Comparison of ENCODE assay signal across 23 cellular contexts in the genomic region with DNA sequence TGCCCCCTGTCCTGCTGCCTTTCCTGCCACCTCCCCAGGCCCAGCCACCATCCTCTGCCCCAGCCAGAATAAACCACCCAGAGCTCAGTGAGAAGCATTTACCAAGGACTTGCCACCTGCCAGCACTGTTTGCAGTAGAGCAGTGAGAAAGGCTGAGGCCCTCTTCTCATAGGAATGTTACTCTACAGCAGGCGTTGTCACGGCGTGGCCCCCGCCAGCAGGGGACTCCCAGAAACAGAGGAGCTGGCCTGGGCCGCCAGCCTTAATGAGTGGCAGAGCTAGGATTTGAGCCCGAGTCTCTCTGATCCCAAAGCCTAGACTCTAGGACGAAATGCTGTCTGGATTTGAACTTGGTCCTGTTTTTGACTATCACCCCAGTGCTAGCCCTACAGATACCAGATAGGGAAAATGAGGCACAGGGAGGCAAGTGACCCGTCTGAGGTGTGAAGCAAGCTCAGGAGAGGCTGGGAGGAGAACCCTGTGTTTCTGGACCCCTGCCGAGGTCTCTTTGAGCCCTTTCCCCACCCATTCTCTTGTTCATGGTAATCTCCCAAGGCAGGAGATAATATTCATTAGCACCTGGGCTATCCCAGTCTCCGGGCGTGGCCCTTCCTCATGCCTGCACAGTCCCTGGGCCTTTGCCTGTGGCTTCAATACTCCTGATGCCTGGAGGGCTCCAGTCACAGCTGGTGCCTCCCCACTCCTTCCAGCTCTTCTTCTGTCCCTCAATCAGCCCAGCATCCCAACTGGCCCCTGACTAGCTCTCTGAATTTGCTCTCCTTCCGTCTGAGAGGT. TPM values are rescaled to one million over a fixed set of nuclear protein-coding genes. Genes with fewer than 3 reads are reported as not detected.
A peak's percentile ranks its signal among the peaks of the same experiment; 100 is the strongest.
DNase-seq lines count a peak whose midpoint lies in the region; ATAC-seq, FAIRE-seq and TF ChIP-seq lines count a peak whose summit lies in the region.
"Had no signal": no experiment of that assay in that cellular context is flagged by ENCODE, and none has a peak within 500 bp of the region (broad histone marks: within the 10 kb centered on the region; RNA-seq: fewer than 3 reads in every experiment).

No MANE protein-coding gene starts in this region.

- intact Hi-C loops in kidney (cut with DNase I) = no loop called here
- intact Hi-C loops in Caco-2 (cut with micrococcal nuclease; ENCODE audit: unreplicated experiment) = no loop called here

- H3K27ac ChIP-seq in kidney (ENCODE audit: low read depth in 2 of 2, low read length in 2 of 2) = no peak overlapping the region
- peak overlapping the region; percentile 65 for H3K27ac ChIP-seq in temporal lobe (ENCODE audit: low read depth, low read length)
- H3K27ac ChIP-seq: 22Rv1, C4-2B, PC-9 had no signal

- H3K4me1 ChIP-seq in kidney (ENCODE audit: control insufficient read depth in 1 of 2, insufficient read depth in 1 of 2, low read depth in 1 of 2, low read length in 2 of 2) (no peaks in the 10 kb centered on the region), Caco-2 (no peaks in the 10 kb centered on the region)
- H3K4me1 ChIP-seq: breast epithelium had no signal

- peaks cover 32% of the 10 kb centered on the region for H3K4me1 Mint-ChIP-seq in activated CD4-positive, alpha-beta T cell treated with anti-CD3 and anti-CD28 coated beads, Interleukin-2, amount 10 ng/mL, durations not matched to agents 7 days and 5 days
- H3K4me1 Mint-ChIP-seq in activated T-helper 17 cell treated with anti-CD3 and anti-CD28 coated beads, Interleukin-2, amount 50 U/mL, for 72 hours = peaks cover 10% of the 10 kb centered on the region
- H3K4me1 Mint-ChIP-seq in Caco-2 (ENCODE audit: low read depth, unreplicated experiment) = no peaks in the 10 kb centered on the region
- H3K4me1 Mint-ChIP-seq: activated B cell treated with CpG ODN at 0.5 μM for 24 hours had no signal

- DNase-seq in activated CD4-positive, alpha-beta T cell treated with anti-CD3 and anti-CD28 coated beads, Interleukin-2, amount 10 ng/mL, durations not matched to agents 7 days and 5 days = no peak
- DNase-seq in activated CD4-positive, alpha-beta T cell treated with anti-CD3 and anti-CD28 coated beads, Interleukin-2, amount 50 U/mL, for 4 hours = no peak
- DNase-seq in kidney (peak; percentile 48), MG63 (no peak), Caco-2 (no peak)
- DNase-seq: activated B cell treated with CpG ODN at 0.5 μM for 24 hours; activated naive CD4-positive, alpha-beta T cell treated with Interleukin-2 at 50 U/mL for 16 hours; effector CD8-positive, alpha-beta T cell; NCI-H2081; NCI-H526 treated with DMSO at 0.1 percent for 48 hours; PC-9; stimulated activated CD4-positive, alpha-beta T cell treated with anti-CD3 and anti-CD28 coated beads, Interleukin-15, amount 100 ng/mL, for 24 hours had no signal

- H3K27me3 Mint-ChIP-seq in activated CD4-positive, alpha-beta T cell treated with anti-CD3 and anti-CD28 coated beads, Interleukin-2, amount 10 ng/mL, durations not matched to agents 7 days and 5 days = no peaks in the 10 kb centered on the region
- H3K27me3 Mint-ChIP-seq in activated T-helper 17 cell treated with anti-CD3 and anti-CD28 coated beads, Interleukin-2, amount 50 U/mL, for 72 hours = no peaks in the 10 kb centered on the region
- H3K27me3 Mint-ChIP-seq in Caco-2 (ENCODE audit: insufficient read depth, unreplicated experiment) = peaks cover 9% of the 10 kb centered on the region

- peak overlapping the region; percentile 63 for H3K27ac Mint-ChIP-seq in activated CD4-positive, alpha-beta T cell treated with anti-CD3 and anti-CD28 coated beads, Interleukin-2, amount 10 ng/mL, durations not matched to agents 7 days and 5 days
- H3K27ac Mint-ChIP-seq in activated T-helper 17 cell treated with anti-CD3 and anti-CD28 coated beads, Interleukin-2, amount 50 U/mL, for 72 hours = peak overlapping the region; percentile 85
- H3K27ac Mint-ChIP-seq in Caco-2 (ENCODE audit: unreplicated experiment) = no peak overlapping the region
- H3K27ac Mint-ChIP-seq: activated B cell treated with CpG ODN at 0.5 μM for 24 hours, progenitor cell of endocrine pancreas had no signal

- H3K4me3 Mint-ChIP-seq in activated CD4-positive, alpha-beta T cell treated with anti-CD3 and anti-CD28 coated beads, Interleukin-2, amount 10 ng/mL, durations not matched to agents 7 days and 5 days = no peak overlapping the region
- no peak overlapping the region for H3K4me3 Mint-ChIP-seq in activated T-helper 17 cell treated with anti-CD3 and anti-CD28 coated beads, Interleukin-2, amount 50 U/mL, for 72 hours
- no peak overlapping the region for H3K4me3 Mint-ChIP-seq in Caco-2 (ENCODE audit: unreplicated experiment)
- H3K4me3 Mint-ChIP-seq: activated B cell treated with CpG ODN at 0.5 μM for 24 hours had no signal

- ATAC-seq in activated T-helper 17 cell treated with anti-CD3 and anti-CD28 coated beads, Interleukin-2, amount 50 U/mL, for 72 hours (replicated peaks) = no peak
- ATAC-seq in HG03045 (IDR thresholded peaks at IDR 0.05; ENCODE audit: unreplicated experiment) = no peak

- CTCF ChIA-PET in activated CD4-positive, alpha-beta T cell treated with anti-CD3 and anti-CD28 coated beads, Interleukin-2, amount 10 ng/mL, durations not matched to agents 7 days and 5 days (lab: Charles Lee) = interaction anchor here (1.1 to 3.8 kb wide), 4 partner anchors 10 to 154 kb away, joined by 3 to 24 read pairs (median 4); no protein-coding TSS in a partner anchor
- CTCF ChIA-PET in Caco-2 (lab: Charles Lee) = interaction anchor here (0.9 to 1.4 kb wide), 2 partner anchors 12 to 30 kb away, joined by 3 to 6 read pairs; no protein-coding TSS in a partner anchor

- BruUV-seq in Caco-2 (replicated peaks; lab: Mats Ljungman, UMichigan) = no TSS peak

- no peaks in the 10 kb centered on the region for H3K9me3 ChIP-seq in kidney (ENCODE audit: control insufficient read depth in 1 of 2, low read length in 2 of 2)
- no peaks in the 10 kb centered on the region for H3K9me3 ChIP-seq in MG63
- no peaks in the 10 kb centered on the region for H3K9me3 ChIP-seq in Caco-2
- H3K9me3 ChIP-seq: breast epithelium had no signal

- peaks cover 25% of the 10 kb centered on the region for H3K36me3 Mint-ChIP-seq in activated CD4-positive, alpha-beta T cell treated with anti-CD3 and anti-CD28 coated beads, Interleukin-2, amount 10 ng/mL, durations not matched to agents 7 days and 5 days (ENCODE audit: low read depth)
- peaks cover 7% of the 10 kb centered on the region for H3K36me3 Mint-ChIP-seq in activated T-helper 17 cell treated with anti-CD3 and anti-CD28 coated beads, Interleukin-2, amount 50 U/mL, for 72 hours (ENCODE audit: low read depth)
- H3K36me3 Mint-ChIP-seq in Caco-2 (ENCODE audit: insufficient read depth, unreplicated experiment) = no peaks in the 10 kb centered on the region

- H3K27me3 ChIP-seq in MG63 = peaks cover 6% of the 10 kb centered on the region; the same call in 1 of the 2 replicates
- no peaks in the 10 kb centered on the region; the same call in 1 of the 2 replicates for H3K27me3 ChIP-seq in Caco-2 (replicated peaks; ENCODE audit: control insufficient read depth, insufficient read depth, low read length)

- H3K9ac ChIP-seq in kidney (ENCODE audit: low read length in 2 of 2) = no peak overlapping the region

- H3K9me3 Mint-ChIP-seq in activated CD4-positive, alpha-beta T cell treated with anti-CD3 and anti-CD28 coated beads, Interleukin-2, amount 10 ng/mL, durations not matched to agents 7 days and 5 days = no peaks in the 10 kb centered on the region
- H3K9me3 Mint-ChIP-seq in activated T-helper 17 cell treated with anti-CD3 and anti-CD28 coated beads, Interleukin-2, amount 50 U/mL, for 72 hours = no peaks in the 10 kb centered on the region
- H3K9me3 Mint-ChIP-seq in Caco-2 (ENCODE audit: unreplicated experiment) = no peaks in the 10 kb centered on the region
- H3K9me3 Mint-ChIP-seq: activated B cell treated with CpG ODN at 0.5 μM for 24 hours had no signal

- FAIRE-seq in kidney (lab: Jason Lieb, UNC) = no peak
- FAIRE-seq: H54 had no signal

- H3K4me3 ChIP-seq in kidney (ENCODE audit: low read length in 2 of 2) (no peak overlapping the region), MG63 (no peak overlapping the region), Caco-2 (ENCODE audit: low read depth, low read length) (no peak overlapping the region)
- H3K4me3 ChIP-seq: breast epithelium, PC-9 had no signal

- no peaks in the 10 kb centered on the region for H3K36me3 ChIP-seq in kidney (ENCODE audit: control insufficient read depth in 1 of 2, insufficient read depth in 2 of 2, low read length in 2 of 2)
- no peaks in the 10 kb centered on the region for H3K36me3 ChIP-seq in MG63
- no peaks in the 10 kb centered on the region for H3K36me3 ChIP-seq in Caco-2 (ENCODE audit: control insufficient read depth, insufficient read depth, low read length)
- H3K36me3 ChIP-seq: breast epithelium had no signal

- TF ChIP-seq CTCF in kidney (IDR thresholded peaks at IDR 0.05; ENCODE audit: borderline replicate concordance, extremely low read depth, insufficient read depth) = no peak
- no peak for TF ChIP-seq CTCF in Caco-2 (IDR thresholded peaks at IDR 0.05; ENCODE audit: insufficient read depth in 1 of 2, low read depth in 1 of 2, low read length in 1 of 2, severe bottlenecking in 1 of 2, unreplicated experiment in 1 of 2)

- POLR2A ChIA-PET in activated CD4-positive, alpha-beta T cell treated with anti-CD3 and anti-CD28 coated beads, Interleukin-2, amount 10 ng/mL, durations not matched to agents 7 days and 5 days (lab: Charles Lee) = no interaction called here
- POLR2A ChIA-PET in Caco-2 (lab: Charles Lee) = interaction anchor here (0.6 kb wide), 1 partner anchor 184 kb away, joined by 3 read pairs; no protein-coding TSS in a partner anchor

RNA-seq across cellular contexts. Expression of a gene that starts 30.7 kb away (rescaled TPM):
- 10 to 100 TPM; 21.7 to 25.5 TPM for total RNA-seq in activated CD4-positive, alpha-beta T cell treated with anti-CD3 and anti-CD28 coated beads, Interleukin-2, amount 10 ng/mL, durations not matched to agents 7 days and 5 days
- 1 to 10 TPM; 3.3 to 4.0 TPM for total RNA-seq in activated T-helper 17 cell treated with anti-CD3 and anti-CD28 coated beads, Interleukin-2, amount 50 U/mL, for 72 hours
- total RNA-seq in kidney = 10.6 TPM
- polyA plus RNA-seq in kidney (ENCODE audit: insufficient read depth, low read depth, low replicate concordance) = 1.9 TPM
- total RNA-seq in temporal lobe = 3.0 TPM
- not detected in 2 replicates for total RNA-seq in MG63 (2014; rRNA removed; shearing (Covaris generic); ENCODE audit: low replicate concordance)
- total RNA-seq in Caco-2 (2022) = not detected in 2 replicates
- total RNA-seq: activated B cell treated with CpG ODN at 0.5 μM for 24 hours, fibroblast of lung, MCF 10A, myocyte, PC-9 had no signal
